ENCODE assay signal across 1 cellular context in the genomic region with DNA sequence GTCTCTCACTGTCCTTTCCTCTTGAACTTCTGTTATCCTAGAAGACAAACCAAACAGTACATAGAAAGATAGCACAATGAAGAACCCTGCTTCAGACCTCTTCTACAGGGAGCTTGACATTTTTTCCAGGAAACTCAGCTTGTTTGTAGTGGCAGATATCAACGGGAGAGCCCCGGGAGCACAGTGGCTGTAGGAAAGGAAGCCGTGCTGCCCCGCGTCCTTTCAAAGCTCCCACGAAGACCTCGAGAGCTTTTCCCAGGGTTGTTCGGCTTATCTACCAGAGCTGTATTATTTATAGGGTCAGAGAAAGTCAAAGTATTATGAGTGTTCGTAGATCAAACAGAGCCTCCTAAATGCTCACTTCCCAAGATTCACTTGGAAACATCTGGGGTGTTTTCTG.
TF ChIP-seq lines count a peak whose summit lies in the region.

No MANE protein-coding gene starts in this region.

TF ChIP-seq in WTC11, 78 proteins besides CTCF, POLR2A, EP300 and RAD21 (continued from another document):
- TF ChIP-seq, protein P1, sequence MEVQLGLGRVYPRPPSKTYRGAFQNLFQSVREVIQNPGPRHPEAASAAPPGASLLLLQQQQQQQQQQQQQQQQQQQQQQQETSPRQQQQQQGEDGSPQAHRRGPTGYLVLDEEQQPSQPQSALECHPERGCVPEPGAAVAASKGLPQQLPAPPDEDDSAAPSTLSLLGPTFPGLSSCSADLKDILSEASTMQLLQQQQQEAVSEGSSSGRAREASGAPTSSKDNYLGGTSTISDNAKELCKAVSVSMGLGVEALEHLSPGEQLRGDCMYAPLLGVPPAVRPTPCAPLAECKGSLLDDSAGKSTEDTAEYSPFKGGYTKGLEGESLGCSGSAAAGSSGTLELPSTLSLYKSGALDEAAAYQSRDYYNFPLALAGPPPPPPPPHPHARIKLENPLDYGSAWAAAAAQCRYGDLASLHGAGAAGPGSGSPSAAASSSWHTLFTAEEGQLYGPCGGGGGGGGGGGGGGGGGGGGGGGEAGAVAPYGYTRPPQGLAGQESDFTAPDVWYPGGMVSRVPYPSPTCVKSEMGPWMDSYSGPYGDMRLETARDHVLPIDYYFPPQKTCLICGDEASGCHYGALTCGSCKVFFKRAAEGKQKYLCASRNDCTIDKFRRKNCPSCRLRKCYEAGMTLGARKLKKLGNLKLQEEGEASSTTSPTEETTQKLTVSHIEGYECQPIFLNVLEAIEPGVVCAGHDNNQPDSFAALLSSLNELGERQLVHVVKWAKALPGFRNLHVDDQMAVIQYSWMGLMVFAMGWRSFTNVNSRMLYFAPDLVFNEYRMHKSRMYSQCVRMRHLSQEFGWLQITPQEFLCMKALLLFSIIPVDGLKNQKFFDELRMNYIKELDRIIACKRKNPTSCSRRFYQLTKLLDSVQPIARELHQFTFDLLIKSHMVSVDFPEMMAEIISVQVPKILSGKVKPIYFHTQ (CRISPR knock-in tag; IDR thresholded peaks at IDR 0.05) = no peak
- TF ChIP-seq, protein P2, sequence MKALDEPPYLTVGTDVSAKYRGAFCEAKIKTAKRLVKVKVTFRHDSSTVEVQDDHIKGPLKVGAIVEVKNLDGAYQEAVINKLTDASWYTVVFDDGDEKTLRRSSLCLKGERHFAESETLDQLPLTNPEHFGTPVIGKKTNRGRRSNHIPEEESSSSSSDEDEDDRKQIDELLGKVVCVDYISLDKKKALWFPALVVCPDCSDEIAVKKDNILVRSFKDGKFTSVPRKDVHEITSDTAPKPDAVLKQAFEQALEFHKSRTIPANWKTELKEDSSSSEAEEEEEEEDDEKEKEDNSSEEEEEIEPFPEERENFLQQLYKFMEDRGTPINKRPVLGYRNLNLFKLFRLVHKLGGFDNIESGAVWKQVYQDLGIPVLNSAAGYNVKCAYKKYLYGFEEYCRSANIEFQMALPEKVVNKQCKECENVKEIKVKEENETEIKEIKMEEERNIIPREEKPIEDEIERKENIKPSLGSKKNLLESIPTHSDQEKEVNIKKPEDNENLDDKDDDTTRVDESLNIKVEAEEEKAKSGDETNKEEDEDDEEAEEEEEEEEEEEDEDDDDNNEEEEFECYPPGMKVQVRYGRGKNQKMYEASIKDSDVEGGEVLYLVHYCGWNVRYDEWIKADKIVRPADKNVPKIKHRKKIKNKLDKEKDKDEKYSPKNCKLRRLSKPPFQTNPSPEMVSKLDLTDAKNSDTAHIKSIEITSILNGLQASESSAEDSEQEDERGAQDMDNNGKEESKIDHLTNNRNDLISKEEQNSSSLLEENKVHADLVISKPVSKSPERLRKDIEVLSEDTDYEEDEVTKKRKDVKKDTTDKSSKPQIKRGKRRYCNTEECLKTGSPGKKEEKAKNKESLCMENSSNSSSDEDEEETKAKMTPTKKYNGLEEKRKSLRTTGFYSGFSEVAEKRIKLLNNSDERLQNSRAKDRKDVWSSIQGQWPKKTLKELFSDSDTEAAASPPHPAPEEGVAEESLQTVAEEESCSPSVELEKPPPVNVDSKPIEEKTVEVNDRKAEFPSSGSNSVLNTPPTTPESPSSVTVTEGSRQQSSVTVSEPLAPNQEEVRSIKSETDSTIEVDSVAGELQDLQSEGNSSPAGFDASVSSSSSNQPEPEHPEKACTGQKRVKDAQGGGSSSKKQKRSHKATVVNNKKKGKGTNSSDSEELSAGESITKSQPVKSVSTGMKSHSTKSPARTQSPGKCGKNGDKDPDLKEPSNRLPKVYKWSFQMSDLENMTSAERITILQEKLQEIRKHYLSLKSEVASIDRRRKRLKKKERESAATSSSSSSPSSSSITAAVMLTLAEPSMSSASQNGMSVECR (CRISPR knock-in tag; IDR thresholded peaks at IDR 0.05; ENCODE audit: borderline replicate concordance) = no peak
- TF ChIP-seq KAT7 (CRISPR knock-in tag; IDR thresholded peaks at IDR 0.05; ENCODE audit: borderline replicate concordance) = no peak
- TF ChIP-seq CREB1 (CRISPR knock-in tag; IDR thresholded peaks at IDR 0.05) = no peak
- TF ChIP-seq NR1H2 (CRISPR knock-in tag; IDR thresholded peaks at IDR 0.05) = no peak
- TF ChIP-seq ELF4 (CRISPR knock-in tag; IDR thresholded peaks at IDR 0.05; ENCODE audit: low read depth) = no peak
- no peak for TF ChIP-seq ZNF423 (CRISPR knock-in tag; IDR thresholded peaks at IDR 0.05)
- no peak for TF ChIP-seq SMAD3 (CRISPR knock-in tag; IDR thresholded peaks at IDR 0.05; ENCODE audit: borderline replicate concordance)
- TF ChIP-seq, protein P3, sequence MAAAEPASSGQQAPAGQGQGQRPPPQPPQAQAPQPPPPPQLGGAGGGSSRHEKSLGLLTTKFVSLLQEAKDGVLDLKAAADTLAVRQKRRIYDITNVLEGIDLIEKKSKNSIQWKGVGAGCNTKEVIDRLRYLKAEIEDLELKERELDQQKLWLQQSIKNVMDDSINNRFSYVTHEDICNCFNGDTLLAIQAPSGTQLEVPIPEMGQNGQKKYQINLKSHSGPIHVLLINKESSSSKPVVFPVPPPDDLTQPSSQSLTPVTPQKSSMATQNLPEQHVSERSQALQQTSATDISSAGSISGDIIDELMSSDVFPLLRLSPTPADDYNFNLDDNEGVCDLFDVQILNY (CRISPR knock-in tag; IDR thresholded peaks at IDR 0.05) = no peak
